Comparison of ENCODE assay signal across 14 cellular contexts in genomic region chr13:21149568-21149967, GRCh38. TPM values are rescaled to one million over a fixed set of nuclear protein-coding genes. Genes with fewer than 3 reads are reported as not detected.
DNase-seq lines count a peak whose midpoint lies in the region; ATAC-seq, FAIRE-seq and TF ChIP-seq lines count a peak whose summit lies in the region.
"Had no signal": no experiment of that assay in that cellular context is flagged by ENCODE, and none has a peak within 500 bp of the region (broad histone marks: within the 10 kb centered on the region; RNA-seq: fewer than 3 reads in every experiment).

No MANE protein-coding gene starts in this region.

- peaks cover 21% of the 10 kb centered on the region for H3F3A ChIP-seq in GM23338 (replicated peaks; ENCODE audit: low read depth)

- peaks cover 16% of the 10 kb centered on the region for H3K79me2 ChIP-seq in GM23338 (replicated peaks; ENCODE audit: insufficient read depth)

- H3K9me2 ChIP-seq in GM23338 (ENCODE audit: insufficient read depth), result no peaks in the 10 kb centered on the region

- H3K27ac Mint-ChIP-seq in GM23338, result no peak overlapping the region
- H3K27ac Mint-ChIP-seq: CD8-positive, alpha-beta T cell had no signal

- no peaks in the 10 kb centered on the region for H3K9me3 Mint-ChIP-seq in GM23338
- H3K9me3 Mint-ChIP-seq: CD8-positive, alpha-beta T cell had no signal

- no peaks in the 10 kb centered on the region for H3K27me3 ChIP-seq in GM23338 (ENCODE audit: insufficient read depth)
- no peaks in the 10 kb centered on the region for H3K27me3 ChIP-seq in heart right ventricle
- H3K27me3 ChIP-seq: transverse colon had no signal

- no peak overlapping the region for H3K4me3 ChIP-seq in GM23338
- no peak overlapping the region for H3K4me3 ChIP-seq in heart right ventricle
- H3K4me3 ChIP-seq: transverse colon had no signal

- H3K27ac ChIP-seq in GM23338 (ENCODE audit: low read depth), result peak overlapping the region; percentile 28; the same call in 1 of the 2 replicates
- H3K27ac ChIP-seq in heart right ventricle, result peak overlapping the region in 6 of 10 donors; percentile 8 to 78 (median 62)
- H3K27ac ChIP-seq: transverse colon had no signal

- ATAC-seq in GM23338 (peak; percentile 12; the same call in 1 of the 3 replicates), heart right ventricle (peak; percentile 55 to 93 (median 89)), GM19455 (IDR thresholded peaks at IDR 0.05; ENCODE audit: unreplicated experiment) (no peak)
- ATAC-seq: CD8-positive, alpha-beta T cell had no signal

- TF ChIP-seq CTCF in GM10266 (IDR thresholded peaks at IDR 0.05; ENCODE audit: control insufficient read depth, insufficient read depth, low read depth, missing control alignments) (no peak), GM23338 (conservative IDR thresholded peaks at IDR 0.05; ENCODE audit: low read depth in 2 of 2) (no peak), heart right ventricle (IDR thresholded peaks at IDR 0.05) (no peak)

- peaks cover 10% of the 10 kb centered on the region; the same call in 1 of the 2 replicates for H4K20me1 ChIP-seq in GM23338 (replicated peaks; ENCODE audit: insufficient read depth)

- H3K4me1 ChIP-seq in GM23338 (ENCODE audit: insufficient read depth) (peaks cover 30% of the 10 kb centered on the region), heart right ventricle (peaks cover 0 to 15% (median 5%) of the 10 kb centered on the region in 9 donors)
- H3K4me1 ChIP-seq: transverse colon had no signal

- no peaks in the 10 kb centered on the region for H3K9me3 ChIP-seq in heart right ventricle
- H3K9me3 ChIP-seq: transverse colon had no signal

- no peak for TF ChIP-seq POLR2A in GM12892 (IDR thresholded peaks at IDR 0.05; ENCODE audit: low read depth, low read length)

- FAIRE-seq in GM12892 (lab: Jason Lieb, UNC), result no peak
- FAIRE-seq: bronchial epithelial cell had no signal

- DNase-seq in GM10266 (ENCODE audit: extremely low spot score) (peak; percentile 24), GM23338 (ENCODE audit: low spot score) (no peak), NOMO-1 treated with DMSO at 0.1 percent for 48 hours (lab: John Stamatoyannopoulos, UW; ENCODE audit: unreplicated experiment) (peak; percentile 61), heart right ventricle (no peak), GM12892 (ENCODE audit: insufficient read length) (no peak)
- DNase-seq in stimulated activated naive CD4-positive, alpha-beta T cell treated with Interleukin-2 at 50 U/mL for 16 hours (lab: John Stamatoyannopoulos, UW), result no peak
- DNase-seq in activated CD4-positive, CD25-positive, alpha-beta regulatory T cell (lab: John Stamatoyannopoulos, UW), result no peak
- DNase-seq: CD8-positive, alpha-beta T cell; NCI-H1436 treated with DMSO at 0.1 percent for 48 hours; NCI-H526; stimulated activated CD4-positive, alpha-beta T cell treated with anti-CD3 and anti-CD28 coated beads, Interleukin-12 subunit alpha, Interleukin-12 subunit beta, amount 100 ng/mL, for 4 hours; transverse colon had no signal

- H3K36me3 ChIP-seq in GM23338 (ENCODE audit: insufficient read depth) (peaks cover 7% of the 10 kb centered on the region), heart right ventricle (peaks cover 0 to 46% (median 19%) of the 10 kb centered on the region in 9 donors)

- peaks cover 28% of the 10 kb centered on the region for H3K4me1 Mint-ChIP-seq in GM23338

- H3K27me3 Mint-ChIP-seq in GM23338 (ENCODE audit: insufficient read depth, low read depth, poor library complexity), result peaks cover 2% of the 10 kb centered on the region

- H3K4me2 ChIP-seq in GM23338, result no peak overlapping the region

- 38 to 55% methylated on average over 1 of the region's 1 CpG for WGBS in heart right ventricle, 2 donors

- H3K4me3 Mint-ChIP-seq in GM23338, result no peak overlapping the region
- H3K4me3 Mint-ChIP-seq: CD8-positive, alpha-beta T cell had no signal

- H2AFZ ChIP-seq in GM23338, result no peak overlapping the region

- intact Hi-C loops in heart right ventricle (cut with DNase I), result no loop called here

- H3K36me3 Mint-ChIP-seq in GM23338 (ENCODE audit: low read depth), result peaks cover 40% of the 10 kb centered on the region

TF ChIP-seq in GM23338, 12 proteins besides CTCF, POLR2A, EP300 and RAD21 (continues in another document):
- TF ChIP-seq STAT1 (IDR thresholded peaks at IDR 0.05; ENCODE audit: unreplicated experiment) (no peak), ZNF462 (CRISPR knock-in tag; IDR thresholded peaks at IDR 0.05) (no peak), ZNF114 (CRISPR knock-in tag; IDR thresholded peaks at IDR 0.05) (no peak), EZH2phosphoT487 (IDR thresholded peaks at IDR 0.05; ENCODE audit: unreplicated experiment) (no peak), CREB1 (CRISPR knock-in tag; IDR thresholded peaks at IDR 0.05; ENCODE audit: low read depth) (no peak), POLR2AphosphoS5 (IDR thresholded peaks at IDR 0.05; ENCODE audit: low read depth) (no peak)

RNA-seq across cellular contexts. Expression of gene SAP18, which starts 9.6 kb away (rescaled TPM):
- total RNA-seq in GM23338 (2014; rRNA removed; shearing (Covaris generic)), result 87.5 and 129 TPM in 2 replicates
- polyA plus RNA-seq in GM23338 (2016; fragmentation: Nextera tagmentation; extraction: Ambion mirVana) (1,174 and 1,292 TPM in 2 replicates), heart right ventricle (100 to 1,000 TPM in 1 of 2 donors, 10 to 100 TPM in 1; 74.2 to 105 TPM)
- total RNA-seq in heart right ventricle, result 100 to 1,000 TPM; 243 to 343 (median 301) TPM
- polyA plus RNA-seq in GM12892 (2012; ENCODE audit: missing spikeins), result 136 TPM

RNA-seq across cellular contexts. Expression of gene SKA3, which starts 26.8 kb away (rescaled TPM):
- 65.9 and 70.2 TPM in 2 replicates for total RNA-seq in GM23338 (2014; rRNA removed; shearing (Covaris generic))
- polyA plus RNA-seq in GM23338 (2016; fragmentation: Nextera tagmentation; extraction: Ambion mirVana) (179 TPM in 2 replicates), heart right ventricle (under 1 TPM; 0.06 to 0.15 TPM)
- total RNA-seq in heart right ventricle, result 1 to 10 TPM in 3 of 10 donors, under 1 TPM in 6, not detected in 1; 0.07 to 1.8 (median 0.23) TPM
- 14.7 TPM for polyA plus RNA-seq in GM12892 (2012; ENCODE audit: missing spikeins)

RNA-seq across cellular contexts. Expression of gene MRPL57, which starts 26.9 kb away (rescaled TPM):
- total RNA-seq in GM23338 (2014; rRNA removed; shearing (Covaris generic)), result 39.5 and 41.6 TPM in 2 replicates
- 110 and 119 TPM in 2 replicates for polyA plus RNA-seq in GM23338 (2016; fragmentation: Nextera tagmentation; extraction: Ambion mirVana)
- total RNA-seq in heart right ventricle, result 10 to 100 TPM; 20.0 to 25.9 (median 22.9) TPM
- 10 to 100 TPM; 27.1 to 40.6 TPM for polyA plus RNA-seq in heart right ventricle
- polyA plus RNA-seq in GM12892 (2012; ENCODE audit: missing spikeins), result 11.8 TPM

Comparison
In these comparisons a context has a peak if more than half of its experiments do, and no peak if none do; other contexts are left out.
1. DNase-seq: peak in GM10266 (single experiment) and NOMO-1 treated with DMSO at 0.1 percent for 48 hours (single experiment); none in GM23338 (single experiment), heart right ventricle (0 of 2), stimulated activated naive CD4-positive, alpha-beta T cell treated with Interleukin-2 at 50 U/mL for 16 hours (single experiment), activated CD4-positive, CD25-positive, alpha-beta regulatory T cell (0 of 4) and GM12892 (single experiment).
2. RNA of gene SKA3, which starts 26.8 kb away (total RNA-seq): 65.9 to 70.2 TPM in GM23338; 0.07 to 1.8 TPM in heart right ventricle; every median in the first group is over 10 times any median in the second.